ENCODE assay signal across 9 cellular contexts in genomic region chrX:107711521-107712041, GRCh38.
A peak's percentile ranks its signal among the peaks of the same experiment; 100 is the strongest.
DNase-seq lines count a peak whose midpoint lies in the region; ATAC-seq and TF ChIP-seq lines count a peak whose summit lies in the region.
"Had no signal": no experiment of that assay in that cellular context is flagged by ENCODE, and none has a peak within 500 bp of the region (broad histone marks: within the 10 kb centered on the region; RNA-seq: fewer than 3 reads in every experiment).

No MANE protein-coding gene starts in this region.

- no peaks in the 10 kb centered on the region for H3K9me3 ChIP-seq in skeletal muscle tissue (ENCODE audit: control insufficient read depth in 3 of 3, low read length in 3 of 3)

- H3K27me3 Mint-ChIP-seq in activated T-cell treated with anti-CD3 and anti-CD28 coated beads, Interleukin-2, amount 50 U/mL, for 72 hours (ENCODE audit: low read depth), result peaks cover 23% of the 10 kb centered on the region

- H3K4me3 ChIP-seq in HL-60 (replicated peaks; ENCODE audit: insufficient read depth, low read length) (no peak overlapping the region), skeletal muscle tissue (ENCODE audit: low read length in 3 of 3) (no peak overlapping the region)

- peaks cover 54% of the 10 kb centered on the region for H3K4me1 Mint-ChIP-seq in activated T-cell treated with anti-CD3 and anti-CD28 coated beads, Interleukin-2, amount 50 U/mL, for 72 hours (ENCODE audit: low read depth)

- ATAC-seq in activated T-cell treated with anti-CD3 and anti-CD28 coated beads, Interleukin-2, amount 50 U/mL, for 72 hours (replicated peaks in 1 of 2), result no peak
- no peak for ATAC-seq in foreskin keratinocyte
- ATAC-seq in GM18907 (IDR thresholded peaks at IDR 0.05; ENCODE audit: unreplicated experiment), result no peak
- ATAC-seq in GM18867 (IDR thresholded peaks at IDR 0.05; ENCODE audit: unreplicated experiment), result no peak

- no peaks in the 10 kb centered on the region for H3K9me3 Mint-ChIP-seq in activated T-cell treated with anti-CD3 and anti-CD28 coated beads, Interleukin-2, amount 50 U/mL, for 72 hours

- peaks cover 3 to 11% of the 10 kb centered on the region in 2 donors for H3K36me3 Mint-ChIP-seq in activated T-cell treated with anti-CD3 and anti-CD28 coated beads, Interleukin-2, amount 50 U/mL, for 72 hours (ENCODE audit: insufficient read depth in 2 of 2)

- H3K4me1 ChIP-seq in foreskin keratinocyte (peaks cover 3% of the 10 kb centered on the region), skeletal muscle tissue (ENCODE audit: control insufficient read depth in 3 of 3, insufficient read depth in 3 of 3, low read length in 3 of 3) (peaks cover 37 to 54% (median 40%) of the 10 kb centered on the region in 3 donors)

- TF ChIP-seq CTCF in HL-60 (IDR thresholded peaks at IDR 0.05; ENCODE audit: insufficient read depth, low read length) (no peak), foreskin keratinocyte (conservative IDR thresholded peaks at IDR 0.05) (no peak)

- no peak for DNase-seq in HL-60 (ENCODE audit: low read depth in 1 of 2, low spot score in 1 of 2)
- no peak for DNase-seq in activated T-cell treated with anti-CD3 and anti-CD28 coated beads, Interleukin-2, amount 50 U/mL, for 72 hours
- no peak for DNase-seq in foreskin keratinocyte
- DNase-seq in RPMI8226, result no peak
- DNase-seq in substantia nigra (lab: John Stamatoyannopoulos, UW), result no peak
- DNase-seq: NCI-H2171 treated with DMSO at 0.1 percent for 48 hours had no signal

- H3K4me3 Mint-ChIP-seq in activated T-cell treated with anti-CD3 and anti-CD28 coated beads, Interleukin-2, amount 50 U/mL, for 72 hours, result peak overlapping the region; percentile 94 to 99

- no peak overlapping the region for H3K9ac ChIP-seq in skeletal muscle tissue (ENCODE audit: low read depth in 1 of 3, low read length in 3 of 3)

- H3K27ac Mint-ChIP-seq in activated T-cell treated with anti-CD3 and anti-CD28 coated beads, Interleukin-2, amount 50 U/mL, for 72 hours, result peak overlapping the region; percentile 97

- H3K27me3 ChIP-seq in HL-60 (ENCODE audit: insufficient read depth, poor library complexity, severe bottlenecking) (no peaks in the 10 kb centered on the region), foreskin keratinocyte (no peaks in the 10 kb centered on the region), skeletal muscle tissue (ENCODE audit: control insufficient read depth in 3 of 3, insufficient read depth in 3 of 3, low read length in 3 of 3) (no peaks in the 10 kb centered on the region)

- H3K36me3 ChIP-seq in skeletal muscle tissue (ENCODE audit: control insufficient read depth in 3 of 3, insufficient read depth in 3 of 3, low read length in 3 of 3), result peaks cover 12 to 14% (median 13%) of the 10 kb centered on the region in 3 donors

- peak overlapping the region; percentile 97 for H3K27ac ChIP-seq in HL-60 (replicated peaks)
- H3K27ac ChIP-seq in foreskin keratinocyte, result peak overlapping the region; percentile 60
- peak overlapping the region; percentile 59 for H3K27ac ChIP-seq in skeletal muscle tissue (ENCODE audit: low read depth, low read length)
- H3K27ac ChIP-seq in substantia nigra (ENCODE audit: low read depth, low read length, poor library complexity, severe bottlenecking), result no peak overlapping the region
